35 cellular contexts compared by ENCODE assay signal in genomic region chr4:101655005-101655404, GRCh38.
DNase-seq lines count a peak whose midpoint lies in the region; ATAC-seq, FAIRE-seq and TF ChIP-seq lines count a peak whose summit lies in the region.
"Had no signal": no experiment of that assay in that cellular context is flagged by ENCODE, and none has a peak within 500 bp of the region (broad histone marks: within the 10 kb centered on the region; RNA-seq: fewer than 3 reads in every experiment).

No MANE protein-coding gene starts in this region.

- no peak for TF ChIP-seq EP300 in HepG2 (IDR thresholded peaks at IDR 0.05; ENCODE audit: low read depth in 2 of 2, low read length in 2 of 2)
- TF ChIP-seq EP300 in HepG2 (CRISPR knock-in tag; IDR thresholded peaks at IDR 0.05; ENCODE audit: borderline replicate concordance): no peak

- POLR2A ChIA-PET in MCF 10A (lab: Yijun Ruan, JAX): no interaction called here
- POLR2A ChIA-PET in HepG2 (lab: Yijun Ruan, JAX): no interaction called here

- H3K27ac ChIP-seq in mammary epithelial cell (ENCODE audit: insufficient read depth, low read depth, low read length) (no peak overlapping the region), heart left ventricle (no peak overlapping the region), HepG2 (ENCODE audit: extremely low read length, insufficient read depth, low read length) (no peak overlapping the region), right lobe of liver (no peak overlapping the region)
- H3K27ac ChIP-seq: 22Rv1; A549; BLaER1; BLaER1 treated with 17β-estradiol and CSF1 and Interleukin-3, amounts not matched to agents 10 nM and 100 nM; C4-2B had no signal

- intact Hi-C loops in MCF 10A (cut with micrococcal nuclease): no loop called here
- intact Hi-C loops in mammary epithelial cell (cut with micrococcal nuclease): no loop called here
- intact Hi-C loops in left ventricle myocardium superior (cut with micrococcal nuclease): no loop called here
- intact Hi-C loops in heart left ventricle (cut with DNase I): no loop called here
- intact Hi-C loops in HepG2 (cut with micrococcal nuclease; ENCODE audit: unreplicated experiment): no loop called here
- intact Hi-C loops in right lobe of liver (cut with DNase I): no loop called here

- no peaks in the 10 kb centered on the region for H4K20me1 ChIP-seq in mammary epithelial cell (ENCODE audit: insufficient read depth, low read length)
- H4K20me1 ChIP-seq in HepG2 (ENCODE audit: insufficient read depth, low read length): no peaks in the 10 kb centered on the region
- H4K20me1 ChIP-seq: BLaER1; BLaER1 treated with 17β-estradiol and CSF1 and Interleukin-3, amounts not matched to agents 10 nM and 100 nM had no signal

- TF ChIP-seq POLR2A in heart left ventricle (IDR thresholded peaks at IDR 0.05) (no peak), HepG2 (IDR thresholded peaks at IDR 0.05; ENCODE audit: insufficient read depth in 1 of 2, low read depth in 2 of 2, low read length in 2 of 2) (no peak), right lobe of liver (IDR thresholded peaks at IDR 0.05) (no peak)

- H3K27me3 ChIP-seq in mammary epithelial cell (ENCODE audit: insufficient read depth, low read length) (no peaks in the 10 kb centered on the region), heart left ventricle (no peaks in the 10 kb centered on the region), HepG2 (ENCODE audit: control insufficient read depth in 1 of 2, insufficient read depth in 2 of 2, low read length in 2 of 2) (no peaks in the 10 kb centered on the region), right lobe of liver (no peaks in the 10 kb centered on the region)
- H3K27me3 ChIP-seq: BE2C; BLaER1; BLaER1 treated with 17β-estradiol and CSF1 and Interleukin-3, amounts not matched to agents 10 nM and 100 nM had no signal

- H3K27ac Mint-ChIP-seq in MCF 10A (ENCODE audit: low read depth, unreplicated experiment): peak overlapping the region; percentile 24
- H3K27ac Mint-ChIP-seq: B cell; CD14-positive monocyte; CD4-positive, alpha-beta memory T cell; CD4-positive, alpha-beta T cell; CD4-positive, CD25-positive, alpha-beta regulatory T cell; CD8-positive, alpha-beta memory T cell; CD8-positive, alpha-beta T cell had no signal

- in situ Hi-C loops in mammary epithelial cell (cut with MboI; ENCODE audit: low sequenced_read_pairs in 2 of 2) (no loop called here), HepG2 (cut with HindIII; ENCODE audit: extremely low pct_ligation_motif_present, low pct_unique_long_range_greater_than_20kb) (no loop called here)

- peaks cover 1% of the 10 kb centered on the region for H3K4me1 Mint-ChIP-seq in MCF 10A (ENCODE audit: insufficient read depth, unreplicated experiment)
- H3K4me1 Mint-ChIP-seq: CD14-positive monocyte; CD4-positive, CD25-positive, alpha-beta regulatory T cell; CD8-positive, alpha-beta memory T cell had no signal

- TF ChIP-seq RAD21 in HepG2 (CRISPR knock-in tag; IDR thresholded peaks at IDR 0.05): no peak

- FAIRE-seq in HepG2 (lab: Jason Lieb, UNC): no peak
- FAIRE-seq: A204.1, A549, D721Med had no signal

- peak; percentile 42 for ATAC-seq in left ventricle myocardium superior
- ATAC-seq in heart left ventricle: no peak
- ATAC-seq in HepG2: no peak
- no peak for ATAC-seq in right lobe of liver
- ATAC-seq: A549; CD8-positive, alpha-beta T cell had no signal

- H3K36me3 ChIP-seq in mammary epithelial cell (ENCODE audit: insufficient read depth, low read length): no peaks in the 10 kb centered on the region
- H3K36me3 ChIP-seq in heart left ventricle: no peaks in the 10 kb centered on the region
- H3K36me3 ChIP-seq in HepG2 (replicated peaks in 1 of 2; ENCODE audit: control insufficient read depth in 1 of 2, insufficient read depth in 2 of 2, low read length in 2 of 2): no peaks in the 10 kb centered on the region
- no peaks in the 10 kb centered on the region for H3K36me3 ChIP-seq in right lobe of liver
- H3K36me3 ChIP-seq: BE2C; BLaER1; BLaER1 treated with 17β-estradiol and CSF1 and Interleukin-3, amounts not matched to agents 10 nM and 100 nM had no signal

- peaks cover 6% of the 10 kb centered on the region for H3K4me1 ChIP-seq in mammary epithelial cell (ENCODE audit: insufficient read depth, low read length)
- peaks cover 0 to 12% (median 7%) of the 10 kb centered on the region in 12 donors for H3K4me1 ChIP-seq in heart left ventricle
- no peaks in the 10 kb centered on the region for H3K4me1 ChIP-seq in HepG2 (ENCODE audit: insufficient read depth, low read length)
- no peaks in the 10 kb centered on the region for H3K4me1 ChIP-seq in right lobe of liver
- H3K4me1 ChIP-seq: A549, BE2C, BLaER1, Caco-2 had no signal

- no peaks in the 10 kb centered on the region for H3K79me2 ChIP-seq in mammary epithelial cell (ENCODE audit: insufficient read depth, low read length)
- no peaks in the 10 kb centered on the region for H3K79me2 ChIP-seq in HepG2 (ENCODE audit: insufficient read depth, low read length)

- no peak for TF ChIP-seq CTCF in MCF 10A (IDR thresholded peaks at IDR 0.05; ENCODE audit: unreplicated experiment)
- TF ChIP-seq CTCF in mammary epithelial cell (conservative IDR thresholded peaks at IDR 0.05 in 1 of 2, IDR thresholded peaks at IDR 0.05 in 1 of 2; ENCODE audit: extremely low read depth in 1 of 2, insufficient read depth in 1 of 2, low read depth in 1 of 2, low read length in 2 of 2): no peak
- no peak for TF ChIP-seq CTCF in heart left ventricle (IDR thresholded peaks at IDR 0.05)
- no peak for TF ChIP-seq CTCF in HepG2 (CRISPR knock-in tag; IDR thresholded peaks at IDR 0.05)
- no peak for TF ChIP-seq CTCF in right lobe of liver (IDR thresholded peaks at IDR 0.05)

- no peaks in the 10 kb centered on the region for H3K27me3 Mint-ChIP-seq in MCF 10A (ENCODE audit: insufficient read depth, unreplicated experiment)
- H3K27me3 Mint-ChIP-seq: B cell; CD4-positive, CD25-positive, alpha-beta regulatory T cell had no signal

- CTCF ChIA-PET in MCF 10A (lab: Yijun Ruan, JAX): no interaction called here
- CTCF ChIA-PET in mammary epithelial cell (lab: Charles Lee; ENCODE audit: low non-redundant PET): no interaction called here
- CTCF ChIA-PET in HepG2 (lab: Yijun Ruan, JAX; ENCODE audit: low intra/inter-chr PET ratio, low total read pairs): no interaction called here

- dilution Hi-C loops in mammary epithelial cell (cut with HindIII; ENCODE audit: low sequenced_read_pairs): no loop called here

- H3K36me3 Mint-ChIP-seq in MCF 10A (ENCODE audit: insufficient read depth, unreplicated experiment): no peaks in the 10 kb centered on the region
- H3K36me3 Mint-ChIP-seq: CD14-positive monocyte; CD4-positive, alpha-beta memory T cell; CD4-positive, CD25-positive, alpha-beta regulatory T cell; CD8-positive, alpha-beta memory T cell; CD8-positive, alpha-beta T cell had no signal

- WGBS in mammary epithelial cell (ENCODE audit: low coverage, missing lambda C conversion rate): 96% methylated on average over 2 of the region's 2 CpGs
- 59 to 66% (median 63%) methylated on average over 2 of the region's 2 CpGs for WGBS in heart left ventricle, 4 donors
- 50% methylated on average over 2 of the region's 2 CpGs for WGBS in HepG2 (ENCODE audit: low lambda C conversion rate)
- WGBS in right lobe of liver (ENCODE audit: insufficient coverage, low coverage, low lambda C conversion rate, missing lambda C conversion rate): 94% methylated on average over 2 of the region's 2 CpGs

- H3K4me3 Mint-ChIP-seq in MCF 10A (ENCODE audit: unreplicated experiment): no peak overlapping the region
- H3K4me3 Mint-ChIP-seq: B cell; CD14-positive monocyte; CD4-positive, alpha-beta memory T cell; CD4-positive, alpha-beta T cell; CD4-positive, CD25-positive, alpha-beta regulatory T cell; CD8-positive, alpha-beta memory T cell; CD8-positive, alpha-beta T cell had no signal

- H2AFZ ChIP-seq in mammary epithelial cell (ENCODE audit: low read depth, low read length) (no peak overlapping the region), HepG2 (ENCODE audit: low read length) (no peak overlapping the region)

- BruUV-seq in MCF 10A (replicated peaks; lab: Mats Ljungman, UMichigan) (no TSS peak), mammary epithelial cell (replicated peaks; lab: Mats Ljungman, UMichigan) (no TSS peak), HepG2 (replicated peaks; lab: Mats Ljungman, UMichigan) (no TSS peak)

- H3K9ac ChIP-seq in mammary epithelial cell (ENCODE audit: insufficient read depth, low read length) (no peak overlapping the region), HepG2 (ENCODE audit: insufficient read depth, low read depth, low read length) (no peak overlapping the region)
- H3K9ac ChIP-seq: BLaER1; BLaER1 treated with 17β-estradiol and CSF1 and Interleukin-3, amounts not matched to agents 10 nM and 100 nM had no signal

- H3K4me2 ChIP-seq in mammary epithelial cell (ENCODE audit: insufficient read depth, low read depth, low read length) (no peak overlapping the region), HepG2 (ENCODE audit: low read depth, low read length) (no peak overlapping the region)
- H3K4me2 ChIP-seq: A549; BLaER1; BLaER1 treated with 17β-estradiol and CSF1 and Interleukin-3, amounts not matched to agents 10 nM and 100 nM had no signal

- DNase-seq in MCF 10A (ENCODE audit: unreplicated experiment): no peak
- DNase-seq in mammary epithelial cell: no peak
- DNase-seq in left ventricle myocardium superior: no peak
- DNase-seq in heart left ventricle: no peak
- DNase-seq in HepG2 (ENCODE audit: low spot score): no peak
- no peak for DNase-seq in right lobe of liver
- DNase-seq: 8988T; ACHN; AML-193; BE2C; C1 segment of cervical spinal cord; Caco-2; Calu3; CD4-positive, alpha-beta T cell; CD4-positive, CD25-positive, alpha-beta regulatory T cell; CD8-positive, alpha-beta memory T cell; CD8-positive, alpha-beta T cell; COR-L47; DMS 273 treated with DMSO at 0.1 percent for 48 hours; DMS153; DMS53; DMS79; DMS79 treated with DMSO at 0.1 percent for 48 hours; DND-41; EL had no signal

- H3K9me3 Mint-ChIP-seq in MCF 10A (ENCODE audit: unreplicated experiment): no peaks in the 10 kb centered on the region
- H3K9me3 Mint-ChIP-seq: CD4-positive, alpha-beta memory T cell; CD4-positive, alpha-beta T cell; CD4-positive, CD25-positive, alpha-beta regulatory T cell; CD8-positive, alpha-beta T cell had no signal

- H3K9me3 ChIP-seq in mammary epithelial cell (replicated peaks; ENCODE audit: insufficient read depth, low read length) (no peaks in the 10 kb centered on the region), heart left ventricle (no peaks in the 10 kb centered on the region), HepG2 (ENCODE audit: low read length) (no peaks in the 10 kb centered on the region), right lobe of liver (no peaks in the 10 kb centered on the region)
- H3K9me3 ChIP-seq: A549; BE2C; BLaER1; BLaER1 treated with 17β-estradiol and CSF1 and Interleukin-3, amounts not matched to agents 10 nM and 100 nM; Caco-2 had no signal

- H3K4me3 ChIP-seq in mammary epithelial cell (replicated peaks in 1 of 3; ENCODE audit: insufficient read depth in 1 of 3, low read depth in 2 of 3, low read length in 3 of 3) (no peak overlapping the region), heart left ventricle (no peak overlapping the region), HepG2 (replicated peaks in 1 of 3; ENCODE audit: insufficient read depth in 1 of 3, low read depth in 2 of 3, low read length in 3 of 3) (no peak overlapping the region), right lobe of liver (no peak overlapping the region)
- H3K4me3 ChIP-seq: A549; BLaER1; BLaER1 treated with 17β-estradiol and CSF1 and Interleukin-3, amounts not matched to agents 10 nM and 100 nM had no signal

TF ChIP-seq in HepG2, 621 proteins besides CTCF, POLR2A, EP300 and RAD21 (continues in another document):
- TF ChIP-seq ZNF790 (CRISPR knock-in tag; IDR thresholded peaks at IDR 0.05; ENCODE audit: borderline replicate concordance): no peak
